Comparison of ENCODE assay signal across 8 cellular contexts in genomic region chrX:118976599-118977340, GRCh38. TPM values are rescaled to one million over a fixed set of nuclear protein-coding genes. Genes with fewer than 3 reads are reported as not detected.
DNase-seq lines count a peak whose midpoint lies in the region; ATAC-seq and TF ChIP-seq lines count a peak whose summit lies in the region.

No MANE protein-coding gene starts in this region.

- peaks cover 23 to 27% of the 10 kb centered on the region in 2 donors for H3K27me3 Mint-ChIP-seq in stimulated activated naive B cell treated with anti-CD40 and anti-IgM and Interleukin-4, amounts not matched to agents 10 μg/mL and 1 μg/mL and 100 μg/mL, for 72 hours

- 40% methylated on average over 1 of the region's 17 CpGs for WGBS in right lobe of liver (ENCODE audit: insufficient coverage, low coverage, low lambda C conversion rate, missing lambda C conversion rate)

- peaks cover 8% of the 10 kb centered on the region for H3K27me3 ChIP-seq in Panc1 (ENCODE audit: control insufficient read depth, insufficient read depth, low read length)
- H3K27me3 ChIP-seq in right lobe of liver = no peaks in the 10 kb centered on the region

- CTCF ChIA-PET in Panc1 (lab: Charles Lee) = no interaction called here

- peaks cover 8% of the 10 kb centered on the region for H3K4me1 ChIP-seq in Panc1 (ENCODE audit: control insufficient read depth, insufficient read depth, low read length)
- peaks cover 0 to 8% (median 0%) of the 10 kb centered on the region in 4 donors for H3K4me1 ChIP-seq in right lobe of liver

- H3K27ac ChIP-seq in Panc1 (ENCODE audit: low read length) (peak overlapping the region; percentile 81), right lobe of liver (peak overlapping the region; percentile 83 to 91 (median 85))

- intact Hi-C loops in Panc1 (cut with micrococcal nuclease; ENCODE audit: unreplicated experiment) (no loop called here), right lobe of liver (cut with DNase I) (loop anchor here in 1 of 2 donors (10.0 kb wide), 1 partner anchor 132 kb away; no protein-coding TSS in a partner anchor)

- H3K4me1 Mint-ChIP-seq in stimulated activated naive B cell treated with anti-CD40 and anti-IgM and Interleukin-4, amounts not matched to agents 10 μg/mL and 1 μg/mL and 100 μg/mL, for 72 hours = peaks cover 10 to 35% of the 10 kb centered on the region in 2 donors

- POLR2A ChIA-PET in Panc1 (lab: Charles Lee) = interaction anchor here (0.5 to 0.6 kb wide), 2 partner anchors 18 to 90 kb away, joined by 3 to 4 read pairs; no protein-coding TSS in a partner anchor

- H3K36me3 Mint-ChIP-seq in stimulated activated naive B cell treated with anti-CD40 and anti-IgM and Interleukin-4, amounts not matched to agents 10 μg/mL and 1 μg/mL and 100 μg/mL, for 72 hours = peaks cover 0 to 4% of the 10 kb centered on the region in 2 donors

- peak; percentile 48 for ATAC-seq in Panc1
- peak; percentile 44 to 54 (median 45) for ATAC-seq in right lobe of liver
- peak; percentile 5 to 24 for ATAC-seq in stimulated activated naive B cell treated with anti-CD40 and anti-IgM and Interleukin-4, amounts not matched to agents 10 μg/mL and 1 μg/mL and 100 μg/mL, for 72 hours (replicated peaks)
- ATAC-seq in HG03135 (IDR thresholded peaks at IDR 0.05; ENCODE audit: unreplicated experiment) = no peak
- ATAC-seq in GM21529 (IDR thresholded peaks at IDR 0.05; ENCODE audit: unreplicated experiment) = no peak

- TF ChIP-seq CTCF in Panc1 (IDR thresholded peaks at IDR 0.05) (no peak), astrocyte of the spinal cord (IDR thresholded peaks at IDR 0.05; ENCODE audit: low read depth, low read length) (no peak), right lobe of liver (IDR thresholded peaks at IDR 0.05) (no peak)

- in situ Hi-C loops in Panc1 (cut with HindIII; ENCODE audit: low pct_unique_long_range_greater_than_20kb, low sequenced_read_pairs) = no loop called here
- in situ Hi-C loops in astrocyte of the spinal cord (cut with HindIII; ENCODE audit: low sequenced_read_pairs) = no loop called here

- no TSS peak for BruUV-seq in Panc1 (replicated peaks; lab: Mats Ljungman, UMichigan)

- TF ChIP-seq POLR2A in right lobe of liver (IDR thresholded peaks at IDR 0.05) = no peak

- H3K4me3 ChIP-seq in Panc1 (ENCODE audit: low read depth in 2 of 2, low read length in 2 of 2) (peak overlapping the region; percentile 63 to 76), astrocyte of the spinal cord (ENCODE audit: low read depth, low read length) (peak overlapping the region; percentile 21), right lobe of liver (peak overlapping the region; percentile 47 to 64 (median 62))

- H3K36me3 ChIP-seq in Panc1 (ENCODE audit: control insufficient read depth, insufficient read depth, low read length) (no peaks in the 10 kb centered on the region), right lobe of liver (no peaks in the 10 kb centered on the region)

- peak; percentile 37 for DNase-seq in NCI-H146 (lab: John Stamatoyannopoulos, UW)
- DNase-seq in NCI-H146 treated with DMSO at 0.1 percent for 48 hours (lab: John Stamatoyannopoulos, UW; ENCODE audit: unreplicated experiment) = no peak
- DNase-seq in Panc1 (ENCODE audit: low read depth, low spot score) = no peak
- no peak for DNase-seq in astrocyte of the spinal cord (ENCODE audit: low read depth, low spot score)
- DNase-seq in right lobe of liver = peak; percentile 68 to 81 (median 74)
- peak; percentile 7 for DNase-seq in stimulated activated naive B cell treated with anti-CD40 and anti-IgM and Interleukin-4, amounts not matched to agents 10 μg/mL and 1 μg/mL and 100 μg/mL, for 72 hours

- no peaks in the 10 kb centered on the region for H3K9me3 Mint-ChIP-seq in stimulated activated naive B cell treated with anti-CD40 and anti-IgM and Interleukin-4, amounts not matched to agents 10 μg/mL and 1 μg/mL and 100 μg/mL, for 72 hours

- no peak overlapping the region for H3K27ac Mint-ChIP-seq in stimulated activated naive B cell treated with anti-CD40 and anti-IgM and Interleukin-4, amounts not matched to agents 10 μg/mL and 1 μg/mL and 100 μg/mL, for 72 hours

- H3K4me3 Mint-ChIP-seq in stimulated activated naive B cell treated with anti-CD40 and anti-IgM and Interleukin-4, amounts not matched to agents 10 μg/mL and 1 μg/mL and 100 μg/mL, for 72 hours = peak overlapping the region; percentile 80 to 85

- H3K9me3 ChIP-seq in Panc1 (ENCODE audit: control insufficient read depth, insufficient read depth, low read depth, low read length) = no peaks in the 10 kb centered on the region
- no peaks in the 10 kb centered on the region for H3K9me3 ChIP-seq in right lobe of liver

RNA-seq across cellular contexts. Expression of gene LONRF3, which starts 2.4 kb away (rescaled TPM):
- total RNA-seq in Panc1 (2021; ENCODE audit: unreplicated experiment) (13.1 TPM), right lobe of liver (10 to 100 TPM in 3 of 6 experiments, 1 to 10 TPM in 3; 6.2 to 13.5 (median 9.4) TPM)
- 6.4 TPM for polyA plus RNA-seq in Panc1 (2012; ENCODE audit: insufficient read length)

Comparison
In these comparisons a context has a peak if more than half of its experiments do, and no peak if none do; other contexts are left out.
1. DNase-seq: peak in NCI-H146 (single experiment), right lobe of liver (3 of 3) and stimulated activated naive B cell treated with anti-CD40 and anti-IgM and Interleukin-4, amounts not matched to agents 10 μg/mL and 1 μg/mL and 100 μg/mL, for 72 hours (single experiment); none in NCI-H146 treated with DMSO at 0.1 percent for 48 hours (single experiment), Panc1 (single experiment) and astrocyte of the spinal cord (single experiment).
2. ATAC-seq: peak in Panc1 (single experiment), right lobe of liver (4 of 4) and stimulated activated naive B cell treated with anti-CD40 and anti-IgM and Interleukin-4, amounts not matched to agents 10 μg/mL and 1 μg/mL and 100 μg/mL, for 72 hours (2 of 2); none in HG03135 (single experiment) and GM21529 (single experiment).
3. Peak in every context shown above with its lines, with median percentiles within 50 percentile points of each other: H3K4me3 ChIP-seq.